Comparison of ENCODE assay signal across 12 cellular contexts in the genomic region with DNA sequence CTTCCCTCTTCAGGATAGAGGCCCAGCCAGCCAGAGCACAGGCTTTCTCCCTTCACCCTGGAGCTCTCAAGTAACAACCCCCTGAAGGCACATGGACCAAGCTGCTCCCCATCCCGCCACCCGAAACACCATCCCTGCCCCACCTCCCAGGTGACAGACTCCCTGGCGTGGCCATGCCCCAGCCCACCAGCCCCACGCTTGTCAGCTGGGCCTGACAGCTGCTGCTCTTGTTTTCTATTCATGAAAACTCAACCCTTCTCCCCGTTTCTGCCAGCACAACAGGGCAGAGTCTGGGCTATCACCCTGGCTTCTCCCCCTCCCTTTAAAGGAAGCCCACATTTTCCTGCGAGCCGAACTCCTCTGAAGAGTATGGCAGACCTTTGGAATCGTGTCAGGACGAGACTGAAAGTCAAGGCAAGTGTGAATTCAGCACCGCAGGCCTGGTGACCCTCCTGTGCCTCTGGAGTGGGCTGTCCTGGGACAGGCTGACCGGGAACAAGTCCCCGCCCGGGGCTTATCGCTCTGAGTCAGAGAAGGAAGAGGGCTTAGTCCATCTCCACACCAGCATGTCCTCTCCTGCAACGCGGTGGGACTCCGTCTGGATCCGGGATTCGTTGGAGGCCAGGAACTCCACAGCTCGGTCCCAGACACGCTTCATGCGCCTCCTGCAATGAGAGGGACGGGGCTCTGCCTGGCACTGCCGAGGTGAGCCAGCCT. TPM values are rescaled to one million over a fixed set of nuclear protein-coding genes. Genes with fewer than 3 reads are reported as not detected.
DNase-seq lines count a peak whose midpoint lies in the region; ATAC-seq, FAIRE-seq and TF ChIP-seq lines count a peak whose summit lies in the region.
"Had no signal": no experiment of that assay in that cellular context is flagged by ENCODE, and none has a peak within 500 bp of the region (broad histone marks: within the 10 kb centered on the region; RNA-seq: fewer than 3 reads in every experiment).

No MANE protein-coding gene starts in this region.

- POLR2A ChIA-PET in A549 (lab: Yijun Ruan, JAX), result interaction anchor here (1.1 kb wide), 1 partner anchor 373 kb away, joined by 3 read pairs; the partner anchor contains the start of gene GRM4
- POLR2A ChIA-PET in naive thymus-derived CD8-positive, alpha-beta T cell (lab: Charles Lee), result interaction anchor here (0.5 to 1.7 kb wide), 5 partner anchors 15 to 518 kb away, joined by 3 to 6 read pairs (median 4); partner anchors contain the start of gene LEMD2

- no peak for TF ChIP-seq POLR2A in A549 (IDR thresholded peaks at IDR 0.05; ENCODE audit: low read length)

- CTCF ChIA-PET in A549 (lab: Yijun Ruan, JAX), result interaction anchor here (0.8 to 9.9 kb wide), 40 partner anchors 8 to 382 kb away, joined by 3 to 123 read pairs (median 6); partner anchors contain the start of genes GRM4, IP6K3, LEMD2 and UQCC2

- no peak overlapping the region for H3K9ac ChIP-seq in endodermal cell (ENCODE audit: extremely low read depth, low read length, poor library complexity, severe bottlenecking)

- H3K4me3 Mint-ChIP-seq in endodermal cell, result no peak overlapping the region
- no peak overlapping the region for H3K4me3 Mint-ChIP-seq in naive thymus-derived CD8-positive, alpha-beta T cell
- H3K4me3 Mint-ChIP-seq: CD8-positive, alpha-beta T cell had no signal

- DNase-seq in A549 (ENCODE audit: low read depth in 1 of 2, low spot score in 1 of 2) (no peak), LHCN-M2 (ENCODE audit: low read depth) (peak; percentile 39), endodermal cell (no peak), AML-193 (lab: John Stamatoyannopoulos, UW) (no peak), nucleus accumbens (lab: John Stamatoyannopoulos, UW) (no peak)
- no peak for DNase-seq in naive thymus-derived CD8-positive, alpha-beta T cell
- no peak for DNase-seq in activated CD4-positive, alpha-beta T cell treated with anti-CD3 and anti-CD28 coated beads, Interleukin-2, amount 50 U/mL, for 4 hours

- ATAC-seq in A549 (0 out of 6 replicates have a peak, but pooled peaks have one; percentile 6 to 8), HG02938 (IDR thresholded peaks at IDR 0.05; ENCODE audit: unreplicated experiment) (no peak)
- peak in 1 of 2 donors; percentile 18 for ATAC-seq in naive thymus-derived CD8-positive, alpha-beta T cell

- FAIRE-seq in A549 (lab: Jason Lieb, UNC), result no peak
- FAIRE-seq: colon, RCC 7860 had no signal

- no peak for TF ChIP-seq EP300 in A549 (IDR thresholded peaks at IDR 0.05)

- no peak for TF ChIP-seq RAD21 in A549 (conservative IDR thresholded peaks at IDR 0.05 in 1 of 2, IDR thresholded peaks at IDR 0.05 in 1 of 2)

- H3K27ac ChIP-seq in A549 (peak overlapping the region; percentile 41 to 80; a peak in 4 of 6 replicates), endodermal cell (ENCODE audit: low read depth, low read length) (peak overlapping the region; percentile 18)

- peaks cover 34% of the 10 kb centered on the region for H3K4me1 Mint-ChIP-seq in endodermal cell
- peaks cover 8 to 22% (median 16%) of the 10 kb centered on the region in 4 donors for H3K4me1 Mint-ChIP-seq in naive thymus-derived CD8-positive, alpha-beta T cell

- peaks cover 40% of the 10 kb centered on the region for H3K36me3 Mint-ChIP-seq in endodermal cell (ENCODE audit: low read depth)
- H3K36me3 Mint-ChIP-seq in naive thymus-derived CD8-positive, alpha-beta T cell, result peaks cover 0 to 55% (median 12%) of the 10 kb centered on the region in 3 donors

- peaks cover 3% of the 10 kb centered on the region for H3K27me3 Mint-ChIP-seq in endodermal cell (ENCODE audit: insufficient read depth)
- peaks cover 1 to 9% (median 3%) of the 10 kb centered on the region in 5 donors for H3K27me3 Mint-ChIP-seq in naive thymus-derived CD8-positive, alpha-beta T cell

- H3K9me3 ChIP-seq in A549, result no peaks in the 10 kb centered on the region
- no peaks in the 10 kb centered on the region for H3K9me3 ChIP-seq in endodermal cell (ENCODE audit: control insufficient read depth, low read length)

- TF ChIP-seq CTCF in A549 (IDR thresholded peaks at IDR 0.05), result no peak
- TF ChIP-seq CTCF in endodermal cell (conservative IDR thresholded peaks at IDR 0.05), result no peak

- H3K36me3 ChIP-seq in endodermal cell (ENCODE audit: control insufficient read depth, insufficient read depth, low read length), result peaks cover 46% of the 10 kb centered on the region

- H3K4me1 ChIP-seq in A549 (peaks cover 22% of the 10 kb centered on the region), endodermal cell (ENCODE audit: control insufficient read depth, insufficient read depth, low read length) (peaks cover 7% of the 10 kb centered on the region)

- no peaks in the 10 kb centered on the region for H3K9me3 Mint-ChIP-seq in endodermal cell
- no peaks in the 10 kb centered on the region for H3K9me3 Mint-ChIP-seq in naive thymus-derived CD8-positive, alpha-beta T cell
- H3K9me3 Mint-ChIP-seq: CD8-positive, alpha-beta T cell had no signal

- H3K27me3 ChIP-seq in endodermal cell (ENCODE audit: control insufficient read depth, insufficient read depth, low read length, poor library complexity, severe bottlenecking), result no peaks in the 10 kb centered on the region

- 77% methylated on average over 21 of the region's 24 CpGs for WGBS in A549 (ENCODE audit: missing lambda C conversion rate)
- WGBS in endodermal cell (ENCODE audit: insufficient coverage in 1 of 2, insufficient read length in 1 of 2), 2 experiments, result 90 to 93% methylated on average over 16 to 24 of the region's 24 CpGs

- H3K4me2 ChIP-seq in A549, result peak overlapping the region; percentile 28

- H3K4me3 ChIP-seq in A549 (no peak overlapping the region), endodermal cell (ENCODE audit: low read length) (no peak overlapping the region)

- no peak overlapping the region for H3K27ac Mint-ChIP-seq in endodermal cell
- peak overlapping the region in 8 of 10 donors; percentile 19 to 87 (median 66) for H3K27ac Mint-ChIP-seq in naive thymus-derived CD8-positive, alpha-beta T cell
- H3K27ac Mint-ChIP-seq: CD8-positive, alpha-beta T cell had no signal

TF ChIP-seq in A549, 52 proteins besides CTCF, POLR2A, EP300 and RAD21:
- TF ChIP-seq MAFK (IDR thresholded peaks at IDR 0.05; ENCODE audit: partially characterized antibody) (no peak), SREBF2 (IDR thresholded peaks at IDR 0.05) (no peak), POLR2AphosphoS2 (conservative IDR thresholded peaks at IDR 0.05; ENCODE audit: low read length) (no peak), EHMT2 (IDR thresholded peaks at IDR 0.05; ENCODE audit: low read depth) (no peak), SMC3 (IDR thresholded peaks at IDR 0.05) (no peak), CBX8 (IDR thresholded peaks at IDR 0.05) (no peak), EHF (CRISPR knock-in tag; IDR thresholded peaks at IDR 0.05) (no peak)

RNA-seq across cellular contexts. Expression of gene LEMD2, which starts 16.7 kb away (rescaled TPM):
- polyA plus RNA-seq in A549 (2011; rRNA removed) (43.2 and 53.0 TPM in 2 replicates), A549 (2017; fragmentation: RNase III; extraction: RNeasy Plus Mini Kit Qiagen cat#74134 plus additional on column Dnase treatment) (44.1 to 48.8 TPM (median 48.3 TPM) in 3 replicates)
- polyA plus RNA-seq in A549 (2012; cell fraction: cytosol; rRNA removed), result 32.8 and 35.7 TPM in 2 replicates
- polyA plus RNA-seq in A549 (2012; cell fraction: nucleus; rRNA removed), result 64.8 and 72.6 TPM in 2 replicates
- polyA minus RNA-seq in A549 (2011; rRNA and poly(A)+ RNA removed), result 40.6 and 49.4 TPM in 2 replicates
- total RNA-seq in LHCN-M2 (2014; rRNA removed) (52.5 and 57.8 TPM in 2 replicates), endodermal cell (10 to 100 TPM; 62.0 to 75.8 TPM)
- 37.1 TPM for polyA plus RNA-seq in LHCN-M2 (2012)
- polyA plus RNA-seq in endodermal cell (2013, experiment 1 of 2), result 72.5 TPM
- polyA plus RNA-seq in endodermal cell (2013, experiment 2 of 2), result 67.0 TPM
- 100 to 1,000 TPM; 126 to 128 TPM for total RNA-seq in naive thymus-derived CD8-positive, alpha-beta T cell
- polyA plus RNA-seq in naive thymus-derived CD8-positive, alpha-beta T cell, result 10 to 100 TPM; 24.6 to 43.9 (median 26.0) TPM

RNA-seq across cellular contexts. Expression of gene IP6K3, which starts 25.6 kb away (rescaled TPM):
- polyA plus RNA-seq in A549 (2011; rRNA removed), result 0.11 and 0.12 TPM in 2 replicates
- polyA plus RNA-seq in A549 (2012; cell fraction: cytosol; rRNA removed), result 0.04 and 0.05 TPM in 2 replicates
- polyA plus RNA-seq in A549 (2012; cell fraction: nucleus; rRNA removed), result 0.08 and 0.12 TPM in 2 replicates
- polyA plus RNA-seq in A549 (2017; fragmentation: RNase III; extraction: RNeasy Plus Mini Kit Qiagen cat#74134 plus additional on column Dnase treatment), result 0.03 to 0.20 TPM (median 0.07 TPM) in 3 replicates
- polyA minus RNA-seq in A549 (2011; rRNA and poly(A)+ RNA removed), result not detected in 2 replicates
- total RNA-seq in LHCN-M2 (2014; rRNA removed), result 62.6 and 88.2 TPM in 2 replicates
- 41.8 TPM for polyA plus RNA-seq in LHCN-M2 (2012)
- total RNA-seq in endodermal cell, result not detected
- 1.1 TPM for polyA plus RNA-seq in endodermal cell (2013, experiment 1 of 2)
- polyA plus RNA-seq in endodermal cell (2013, experiment 2 of 2), result 2.3 TPM
- total RNA-seq in naive thymus-derived CD8-positive, alpha-beta T cell, result not detected
- not detected for polyA plus RNA-seq in naive thymus-derived CD8-positive, alpha-beta T cell
- total RNA-seq: activated CD8-positive, alpha-beta memory T cell treated with anti-CD3 and anti-CD28 coated beads for 36 hours; CD8-positive, alpha-beta T cell had no signal

RNA-seq across cellular contexts. Expression of gene MLN, which starts 31.5 kb away (rescaled TPM):
- polyA plus RNA-seq in A549 (2011; rRNA removed), result not detected in 2 replicates
- not detected in 2 replicates for polyA plus RNA-seq in A549 (2012; cell fraction: cytosol; rRNA removed)
- polyA plus RNA-seq in A549 (2012; cell fraction: nucleus; rRNA removed), result not detected in 2 replicates
- polyA plus RNA-seq in A549 (2017; fragmentation: RNase III; extraction: RNeasy Plus Mini Kit Qiagen cat#74134 plus additional on column Dnase treatment), result not detected in 3 replicates
- not detected in 2 replicates for polyA minus RNA-seq in A549 (2011; rRNA and poly(A)+ RNA removed)
- total RNA-seq in LHCN-M2 (2014; rRNA removed), result not detected in 2 replicates
- polyA plus RNA-seq in LHCN-M2 (2012), result not detected
- not detected for total RNA-seq in endodermal cell
- not detected for polyA plus RNA-seq in endodermal cell (2013, experiment 1 of 2)
- not detected for polyA plus RNA-seq in endodermal cell (2013, experiment 2 of 2)
- not detected for total RNA-seq in naive thymus-derived CD8-positive, alpha-beta T cell
- not detected for polyA plus RNA-seq in naive thymus-derived CD8-positive, alpha-beta T cell
- total RNA-seq: activated CD8-positive, alpha-beta memory T cell treated with anti-CD3 and anti-CD28 coated beads for 36 hours; CD8-positive, alpha-beta T cell had no signal

Comparison
In these comparisons a context has a peak if more than half of its experiments do, and no peak if none do; other contexts are left out.
1. RNA of gene IP6K3, which starts 25.6 kb away (total RNA-seq): 62.6 to 88.2 TPM in LHCN-M2; not detected in endodermal cell and not detected in naive thymus-derived CD8-positive, alpha-beta T cell; every median in the first group is over 10 times any median in the second.